8 cellular contexts compared by ENCODE assay signal in the genomic region with DNA sequence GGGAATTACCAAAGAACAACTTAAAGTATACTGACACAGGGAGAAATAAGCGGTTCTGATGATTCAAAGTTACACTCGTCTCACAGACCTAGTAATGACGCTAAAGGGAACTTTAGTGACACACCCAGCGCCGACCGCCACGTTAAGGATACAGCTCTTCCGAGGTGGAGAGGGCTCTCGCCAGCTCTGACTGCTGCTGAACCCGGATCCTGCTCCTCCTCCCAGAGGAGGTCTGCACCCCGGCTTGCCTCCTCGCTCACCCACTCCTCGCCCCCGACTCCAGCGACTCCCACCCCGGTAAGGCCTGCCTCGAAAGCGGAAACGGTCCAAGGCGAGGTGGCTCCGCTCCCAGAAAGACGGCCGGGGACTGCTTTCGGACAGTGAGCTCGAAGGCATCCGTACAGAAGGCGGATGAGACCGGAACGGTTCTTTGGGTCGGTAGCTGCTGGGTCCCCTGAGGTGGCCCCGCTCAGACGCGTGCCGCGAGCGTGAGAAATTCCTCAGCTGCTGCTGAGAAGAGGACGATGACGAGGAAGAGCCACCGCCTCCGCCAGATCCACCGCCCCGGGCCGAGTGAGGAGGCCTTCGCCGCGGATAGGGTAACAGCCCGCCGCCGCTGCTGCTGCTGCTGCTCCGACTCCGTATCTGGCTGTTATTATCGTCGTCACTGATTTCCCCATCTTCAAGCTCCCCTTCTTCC. TPM values are rescaled to one million over a fixed set of nuclear protein-coding genes. Genes with fewer than 3 reads are reported as not detected.
A peak's percentile ranks its signal among the peaks of the same experiment; 100 is the strongest.
DNase-seq lines count a peak whose midpoint lies in the region; ATAC-seq and TF ChIP-seq lines count a peak whose summit lies in the region.

No MANE protein-coding gene starts in this region.

- peaks cover 41% of the 10 kb centered on the region for H3K4me1 ChIP-seq in CD4-positive, alpha-beta memory T cell (ENCODE audit: insufficient read depth, low read length)
- H3K4me1 ChIP-seq in heart left ventricle (peaks cover 0 to 44% (median 28%) of the 10 kb centered on the region in 12 donors), upper lobe of right lung (peaks cover 26% of the 10 kb centered on the region)

- peak overlapping the region; percentile 96 for H3K27ac ChIP-seq in CD4-positive, alpha-beta memory T cell (ENCODE audit: low read depth, low read length)
- H3K27ac ChIP-seq in heart left ventricle, result peak overlapping the region; percentile 89 to 98 (median 94)
- H3K27ac ChIP-seq in upper lobe of right lung, result peak overlapping the region; percentile 96

- no peaks in the 10 kb centered on the region for H3K27me3 ChIP-seq in CD4-positive, alpha-beta memory T cell (ENCODE audit: insufficient read depth, low read length)
- no peaks in the 10 kb centered on the region for H3K27me3 ChIP-seq in heart left ventricle
- no peaks in the 10 kb centered on the region for H3K27me3 ChIP-seq in upper lobe of right lung

- no peak for TF ChIP-seq CTCF in heart left ventricle (IDR thresholded peaks at IDR 0.05)
- TF ChIP-seq CTCF in progenitor cell of endocrine pancreas (IDR thresholded peaks at IDR 0.05; ENCODE audit: unreplicated experiment), result no peak
- no peak for TF ChIP-seq CTCF in upper lobe of right lung (IDR thresholded peaks at IDR 0.05)

- peak; percentile 22 for ATAC-seq in GM19463 (IDR thresholded peaks at IDR 0.05; ENCODE audit: unreplicated experiment)
- ATAC-seq in SK-N-SH treated with all-trans-retinoic acid at 6 μM for 48 hours, result peak; percentile 43
- peak; percentile 7 to 50 (median 44) for ATAC-seq in heart left ventricle
- ATAC-seq in upper lobe of right lung, result peak; percentile 47

- peak overlapping the region; percentile 98 to 100 (median 100) for H3K27ac Mint-ChIP-seq in CD4-positive, alpha-beta memory T cell
- peak overlapping the region; percentile 99 for H3K27ac Mint-ChIP-seq in activated naive CD8-positive, alpha-beta T cell treated with anti-CD3 and anti-CD28 coated beads for 36 hours
- peak overlapping the region; percentile 100 for H3K27ac Mint-ChIP-seq in progenitor cell of endocrine pancreas

- H3K27me3 Mint-ChIP-seq in CD4-positive, alpha-beta memory T cell, result no peaks in the 10 kb centered on the region
- H3K27me3 Mint-ChIP-seq in activated naive CD8-positive, alpha-beta T cell treated with anti-CD3 and anti-CD28 coated beads for 36 hours, result no peaks in the 10 kb centered on the region
- no peaks in the 10 kb centered on the region for H3K27me3 Mint-ChIP-seq in progenitor cell of endocrine pancreas

- H3K9me3 Mint-ChIP-seq in CD4-positive, alpha-beta memory T cell, result no peaks in the 10 kb centered on the region
- peaks cover 4% of the 10 kb centered on the region for H3K9me3 Mint-ChIP-seq in activated naive CD8-positive, alpha-beta T cell treated with anti-CD3 and anti-CD28 coated beads for 36 hours
- no peaks in the 10 kb centered on the region for H3K9me3 Mint-ChIP-seq in progenitor cell of endocrine pancreas (ENCODE audit: low read depth)

- TF ChIP-seq POLR2A in heart left ventricle (IDR thresholded peaks at IDR 0.05), result peak in 1 of 2 donors; percentile 4

- peak overlapping the region; percentile 97 to 100 (median 99) for H3K4me3 Mint-ChIP-seq in CD4-positive, alpha-beta memory T cell
- peak overlapping the region; percentile 97 for H3K4me3 Mint-ChIP-seq in activated naive CD8-positive, alpha-beta T cell treated with anti-CD3 and anti-CD28 coated beads for 36 hours
- peak overlapping the region; percentile 99 for H3K4me3 Mint-ChIP-seq in progenitor cell of endocrine pancreas (ENCODE audit: low read depth)

- peaks cover 31 to 73% (median 45%) of the 10 kb centered on the region in 4 donors for H3K4me1 Mint-ChIP-seq in CD4-positive, alpha-beta memory T cell
- peaks cover 36% of the 10 kb centered on the region for H3K4me1 Mint-ChIP-seq in activated naive CD8-positive, alpha-beta T cell treated with anti-CD3 and anti-CD28 coated beads for 36 hours
- H3K4me1 Mint-ChIP-seq in progenitor cell of endocrine pancreas (ENCODE audit: low read depth), result peaks cover 22% of the 10 kb centered on the region

- peaks cover 31 to 48% of the 10 kb centered on the region in 2 donors for H3K36me3 Mint-ChIP-seq in CD4-positive, alpha-beta memory T cell
- H3K36me3 Mint-ChIP-seq in activated naive CD8-positive, alpha-beta T cell treated with anti-CD3 and anti-CD28 coated beads for 36 hours, result peaks cover 47% of the 10 kb centered on the region
- H3K36me3 Mint-ChIP-seq in progenitor cell of endocrine pancreas (ENCODE audit: insufficient read depth), result peaks cover 22% of the 10 kb centered on the region

- CTCF ChIA-PET in CD4-positive, alpha-beta memory T cell (lab: Charles Lee; ENCODE audit: partially characterized antibody), result interaction anchor here (0.7 to 5.2 kb wide), 13 partner anchors 14 to 117 kb away, joined by 3 to 60 read pairs (median 6); a partner anchor contains a TSS

- WGBS in heart left ventricle, 4 donors, result 0% methylated on average over 33 to 53 of the region's 53 CpGs

- intact Hi-C loops in CD4-positive, alpha-beta memory T cell (cut with micrococcal nuclease), result loop anchor here (1.0 to 2.0 kb wide), 6 partner anchors 26 to 1924 kb away; a partner anchor contains a TSS
- intact Hi-C loops in heart left ventricle (cut with DNase I) (loop anchor here in 6 of 10 donors (1.0 to 10.0 kb wide), 6 partner anchors 23 to 182 kb away; a partner anchor contains a TSS), upper lobe of right lung (cut with DNase I) (no loop called here)

- POLR2A ChIA-PET in CD4-positive, alpha-beta memory T cell (lab: Charles Lee; ENCODE audit: partially characterized antibody), result interaction anchor here (0.8 to 6.8 kb wide), 19 partner anchors 10 to 1419 kb away, joined by 3 to 233 read pairs (median 7); a partner anchor contains a TSS

- H3K4me3 ChIP-seq in CD4-positive, alpha-beta memory T cell (ENCODE audit: low read length in 2 of 2), result peak overlapping the region; percentile 92 to 95
- peak overlapping the region; percentile 70 to 97 (median 88) for H3K4me3 ChIP-seq in heart left ventricle
- H3K4me3 ChIP-seq in upper lobe of right lung, result peak overlapping the region; percentile 92

- H3K9me3 ChIP-seq in CD4-positive, alpha-beta memory T cell (ENCODE audit: control insufficient read depth in 1 of 2, low read length in 2 of 2), result no peaks in the 10 kb centered on the region
- H3K9me3 ChIP-seq in heart left ventricle (no peaks in the 10 kb centered on the region), upper lobe of right lung (no peaks in the 10 kb centered on the region)

- peak; percentile 72 to 90 (median 77) for DNase-seq in CD4-positive, alpha-beta memory T cell
- DNase-seq in HK-2 (ENCODE audit: unreplicated experiment) (peak; percentile 64), heart left ventricle (peak; percentile 56 to 77 (median 67)), progenitor cell of endocrine pancreas (ENCODE audit: low spot score, unreplicated experiment) (peak; percentile 52), upper lobe of right lung (peak; percentile 84)
- DNase-seq in activated naive CD8-positive, alpha-beta T cell treated with anti-CD3 and anti-CD28 coated beads for 36 hours, result peak; percentile 79

- H3K36me3 ChIP-seq in CD4-positive, alpha-beta memory T cell (ENCODE audit: insufficient read depth, low read length), result peaks cover 14% of the 10 kb centered on the region
- H3K36me3 ChIP-seq in heart left ventricle, result peaks cover 0 to 26% (median 23%) of the 10 kb centered on the region in 9 donors
- H3K36me3 ChIP-seq in upper lobe of right lung, result peaks cover 25% of the 10 kb centered on the region

TF ChIP-seq in SK-N-SH treated with all-trans-retinoic acid at 6 μM for 48 hours, 23 proteins besides CTCF, POLR2A, EP300 and RAD21 (continues in another document):
- TF ChIP-seq CSDC2 (CRISPR knock-in tag; IDR thresholded peaks at IDR 0.05) (0 out of 2 replicates have a peak, but pooled peaks have one; percentile 63), ZFP30 (CRISPR knock-in tag; IDR thresholded peaks at IDR 0.05) (no peak)
- TF ChIP-seq, protein P1, sequence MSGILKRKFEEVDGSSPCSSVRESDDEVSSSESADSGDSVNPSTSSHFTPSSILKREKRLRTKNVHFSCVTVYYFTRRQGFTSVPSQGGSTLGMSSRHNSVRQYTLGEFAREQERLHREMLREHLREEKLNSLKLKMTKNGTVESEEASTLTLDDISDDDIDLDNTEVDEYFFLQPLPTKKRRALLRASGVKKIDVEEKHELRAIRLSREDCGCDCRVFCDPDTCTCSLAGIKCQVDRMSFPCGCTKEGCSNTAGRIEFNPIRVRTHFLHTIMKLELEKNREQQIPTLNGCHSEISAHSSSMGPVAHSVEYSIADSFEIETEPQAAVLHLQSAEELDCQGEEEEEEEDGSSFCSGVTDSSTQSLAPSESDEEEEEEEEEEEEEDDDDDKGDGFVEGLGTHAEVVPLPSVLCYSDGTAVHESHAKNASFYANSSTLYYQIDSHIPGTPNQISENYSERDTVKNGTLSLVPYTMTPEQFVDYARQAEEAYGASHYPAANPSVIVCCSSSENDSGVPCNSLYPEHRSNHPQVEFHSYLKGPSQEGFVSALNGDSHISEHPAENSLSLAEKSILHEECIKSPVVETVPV (CRISPR knock-in tag; IDR thresholded peaks at IDR 0.05), result no peak

RNA-seq across cellular contexts. Expression of a gene that starts 0.6 kb away (rescaled TPM):
- 100 to 1,000 TPM; 118 to 121 TPM for total RNA-seq in CD4-positive, alpha-beta memory T cell
- 10 to 100 TPM; 15.0 to 30.2 TPM for polyA plus RNA-seq in CD4-positive, alpha-beta memory T cell
- 10 to 100 TPM; 29.8 to 31.6 TPM for total RNA-seq in activated naive CD8-positive, alpha-beta T cell treated with anti-CD3 and anti-CD28 coated beads for 36 hours
- total RNA-seq in heart left ventricle (10 to 100 TPM; 15.6 to 27.3 (median 18.2) TPM), progenitor cell of endocrine pancreas (52.5 and 54.7 TPM in 2 replicates), upper lobe of right lung (44.8 TPM)
- polyA plus RNA-seq in heart left ventricle, result 10 to 100 TPM in 1 of 2 donors, 1 to 10 TPM in 1; 9.8 to 11.2 TPM

RNA-seq across cellular contexts. Expression of a gene that starts 1.1 kb away (rescaled TPM):
- total RNA-seq in CD4-positive, alpha-beta memory T cell, result 10 to 100 TPM; 13.1 to 14.0 TPM
- polyA plus RNA-seq in CD4-positive, alpha-beta memory T cell, result 10 to 100 TPM in 1 of 2 donors, 1 to 10 TPM in 1; 6.3 to 10.4 TPM
- 1 to 10 TPM; 7.5 to 7.6 TPM for total RNA-seq in activated naive CD8-positive, alpha-beta T cell treated with anti-CD3 and anti-CD28 coated beads for 36 hours
- 10 to 100 TPM in 1 of 9 donors, 1 to 10 TPM in 8; 2.2 to 13.1 (median 4.9) TPM for total RNA-seq in heart left ventricle
- polyA plus RNA-seq in heart left ventricle, result 1 to 10 TPM; 3.2 to 3.7 TPM
- 7.0 and 8.9 TPM in 2 replicates for total RNA-seq in progenitor cell of endocrine pancreas
- 4.9 TPM for total RNA-seq in upper lobe of right lung

RNA-seq across cellular contexts. Expression of a gene that starts 22.9 kb away (rescaled TPM):
- total RNA-seq in CD4-positive, alpha-beta memory T cell, result 10 to 100 TPM; 10.5 to 14.1 TPM
- polyA plus RNA-seq in CD4-positive, alpha-beta memory T cell, result 10 to 100 TPM; 28.0 to 49.0 TPM
- total RNA-seq in activated naive CD8-positive, alpha-beta T cell treated with anti-CD3 and anti-CD28 coated beads for 36 hours, result 10 to 100 TPM; 16.2 to 21.6 TPM
- 10 to 100 TPM; 15.5 to 39.5 (median 28.8) TPM for total RNA-seq in heart left ventricle
- 10 to 100 TPM in 1 of 2 donors, 1 to 10 TPM in 1; 8.8 to 24.6 TPM for polyA plus RNA-seq in heart left ventricle
- total RNA-seq in progenitor cell of endocrine pancreas, result 19.4 and 24.8 TPM in 2 replicates
- total RNA-seq in upper lobe of right lung, result 39.7 TPM

Comparison
In these comparisons a context has a peak if more than half of its experiments do, and no peak if none do; other contexts are left out.
1. Peak in every context shown above with its lines: DNase-seq, ATAC-seq, H3K4me3 ChIP-seq and H3K27ac ChIP-seq.